In the genomic region with DNA sequence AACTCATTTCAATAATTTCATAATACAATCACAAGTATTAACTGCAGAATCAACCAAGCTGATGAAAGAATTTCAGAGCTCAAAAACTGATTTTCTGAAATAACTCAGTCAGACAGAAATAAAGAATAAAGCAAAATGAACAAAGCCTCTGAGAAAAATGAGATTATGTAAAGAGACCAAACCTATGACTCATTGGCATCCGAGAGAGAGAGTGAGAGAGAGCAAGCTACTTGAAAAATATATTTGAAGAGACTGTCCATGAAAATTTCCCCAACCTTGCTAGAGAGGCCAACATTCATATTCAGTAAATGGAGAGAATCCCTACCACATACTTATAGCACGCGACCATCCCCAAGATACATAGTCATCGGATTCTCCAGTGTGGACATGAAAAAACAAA, we compare ENCODE assay signal across 1 cellular context.
TF ChIP-seq lines count a peak whose summit lies in the region.

No MANE protein-coding gene starts in this region.

TF ChIP-seq in SK-N-SH treated with all-trans-retinoic acid at 6 μM for 48 hours, 23 proteins besides CTCF, POLR2A, EP300 and RAD21 (continued from another document):
- TF ChIP-seq, protein P1, sequence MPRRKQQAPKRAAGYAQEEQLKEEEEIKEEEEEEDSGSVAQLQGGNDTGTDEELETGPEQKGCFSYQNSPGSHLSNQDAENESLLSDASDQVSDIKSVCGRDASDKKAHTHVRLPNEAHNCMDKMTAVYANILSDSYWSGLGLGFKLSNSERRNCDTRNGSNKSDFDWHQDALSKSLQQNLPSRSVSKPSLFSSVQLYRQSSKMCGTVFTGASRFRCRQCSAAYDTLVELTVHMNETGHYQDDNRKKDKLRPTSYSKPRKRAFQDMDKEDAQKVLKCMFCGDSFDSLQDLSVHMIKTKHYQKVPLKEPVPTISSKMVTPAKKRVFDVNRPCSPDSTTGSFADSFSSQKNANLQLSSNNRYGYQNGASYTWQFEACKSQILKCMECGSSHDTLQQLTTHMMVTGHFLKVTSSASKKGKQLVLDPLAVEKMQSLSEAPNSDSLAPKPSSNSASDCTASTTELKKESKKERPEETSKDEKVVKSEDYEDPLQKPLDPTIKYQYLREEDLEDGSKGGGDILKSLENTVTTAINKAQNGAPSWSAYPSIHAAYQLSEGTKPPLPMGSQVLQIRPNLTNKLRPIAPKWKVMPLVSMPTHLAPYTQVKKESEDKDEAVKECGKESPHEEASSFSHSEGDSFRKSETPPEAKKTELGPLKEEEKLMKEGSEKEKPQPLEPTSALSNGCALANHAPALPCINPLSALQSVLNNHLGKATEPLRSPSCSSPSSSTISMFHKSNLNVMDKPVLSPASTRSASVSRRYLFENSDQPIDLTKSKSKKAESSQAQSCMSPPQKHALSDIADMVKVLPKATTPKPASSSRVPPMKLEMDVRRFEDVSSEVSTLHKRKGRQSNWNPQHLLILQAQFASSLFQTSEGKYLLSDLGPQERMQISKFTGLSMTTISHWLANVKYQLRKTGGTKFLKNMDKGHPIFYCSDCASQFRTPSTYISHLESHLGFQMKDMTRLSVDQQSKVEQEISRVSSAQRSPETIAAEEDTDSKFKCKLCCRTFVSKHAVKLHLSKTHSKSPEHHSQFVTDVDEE (CRISPR knock-in tag; IDR thresholded peaks at IDR 0.05) = no peak
- TF ChIP-seq ARNTL (CRISPR knock-in tag; IDR thresholded peaks at IDR 0.05; ENCODE audit: borderline replicate concordance, low read depth) = no peak
